16 cellular contexts compared by ENCODE assay signal in genomic region chr2:101480764-101481163, GRCh38. TPM values are rescaled to one million over a fixed set of nuclear protein-coding genes. Genes with fewer than 3 reads are reported as not detected.
A peak's percentile ranks its signal among the peaks of the same experiment; 100 is the strongest.
DNase-seq lines count a peak whose midpoint lies in the region; ATAC-seq and TF ChIP-seq lines count a peak whose summit lies in the region.
"Had no signal": no experiment of that assay in that cellular context is flagged by ENCODE, and none has a peak within 500 bp of the region (broad histone marks: within the 10 kb centered on the region; RNA-seq: fewer than 3 reads in every experiment).

No MANE protein-coding gene starts in this region.

- no peaks in the 10 kb centered on the region for H3K36me3 ChIP-seq in mesenchymal stem cell (ENCODE audit: control insufficient read depth in 1 of 2, insufficient read depth in 2 of 2, low read depth in 1 of 2, low read length in 2 of 2)
- no peaks in the 10 kb centered on the region for H3K36me3 ChIP-seq in adrenal gland (replicated peaks in 1 of 2)

- H3K27ac ChIP-seq in mesenchymal stem cell (ENCODE audit: low read length, poor library complexity, severe bottlenecking) (no peak overlapping the region), adrenal gland (no peak overlapping the region)

- peak overlapping the region in 1 of 2 experiments; percentile 26 for H3K23ac ChIP-seq in mesenchymal stem cell (ENCODE audit: low read length in 2 of 2)

- 88% methylated on average over 8 of the region's 8 CpGs for WGBS in mesenchymal stem cell
- WGBS in adrenal gland, 4 donors = 82 to 86% (median 82%) methylated on average over 3 to 8 of the region's 8 CpGs; no CpG with 5 or more reads in 1 of the 4 donors

- no peak overlapping the region for H3K9ac ChIP-seq in mesenchymal stem cell (ENCODE audit: low read length)

- no peak for DNase-seq in stimulated activated naive CD8-positive, alpha-beta T cell treated with anti-CD3 and anti-CD28 coated beads, Interleukin-15, amount 100 ng/mL, for 72 hours
- DNase-seq in stimulated activated naive CD8-positive, alpha-beta T cell treated with anti-CD3 and anti-CD28 coated beads, Interleukin-15, Interleukin-2, amounts not matched to agents 100 U/mL and 50 U/mL, for 24 hours = no peak
- peak; percentile 14 for DNase-seq in RPMI7951 (ENCODE audit: low read depth)
- no peak for DNase-seq in mesenchymal stem cell
- no peak for DNase-seq in NCI-H774 (lab: John Stamatoyannopoulos, UW)
- DNase-seq in adrenal gland = no peak
- no peak for DNase-seq in osteocyte (ENCODE audit: extremely low spot score, unreplicated experiment)
- DNase-seq: 8988T; ACHN; Caco-2; CD8-positive, alpha-beta memory T cell; GF-D8 had no signal

- H3K4me2 ChIP-seq in mesenchymal stem cell (ENCODE audit: low read length, poor library complexity, severe bottlenecking) = no peak overlapping the region

- H3K4me3 ChIP-seq in mesenchymal stem cell (ENCODE audit: insufficient read depth in 1 of 2, low read depth in 1 of 2, low read length in 2 of 2) (no peak overlapping the region), adrenal gland (no peak overlapping the region)

- H3K36me3 Mint-ChIP-seq in osteocyte (ENCODE audit: unreplicated experiment) = no peaks in the 10 kb centered on the region
- H3K36me3 Mint-ChIP-seq: CD8-positive, alpha-beta memory T cell had no signal

- H3K9me3 ChIP-seq in mesenchymal stem cell (ENCODE audit: control insufficient read depth, low read length) = no peaks in the 10 kb centered on the region
- H3K9me3 ChIP-seq in adrenal gland (replicated peaks in 1 of 3) = no peaks in the 10 kb centered on the region
- H3K9me3 ChIP-seq: Caco-2 had no signal

- H3K27me3 ChIP-seq in mesenchymal stem cell (ENCODE audit: control insufficient read depth in 1 of 2, insufficient read depth in 1 of 2, low read length in 2 of 2) (peaks cover 0 to 5% of the 10 kb centered on the region in 2 experiments), adrenal gland (peaks cover 8% of the 10 kb centered on the region)

- H2BK5ac ChIP-seq in mesenchymal stem cell (ENCODE audit: low read depth, low read length, poor library complexity, severe bottlenecking) = no peak overlapping the region

- no peak for TF ChIP-seq CTCF in adrenal gland (IDR thresholded peaks at IDR 0.05)
- no peak for TF ChIP-seq CTCF in osteocyte (IDR thresholded peaks at IDR 0.05)

- no peak overlapping the region for H2AFZ ChIP-seq in mesenchymal stem cell (ENCODE audit: low read depth, low read length)

- no peak overlapping the region for H4K8ac ChIP-seq in mesenchymal stem cell (ENCODE audit: low read length)

- no peaks in the 10 kb centered on the region for H3K9me3 Mint-ChIP-seq in stimulated activated naive CD8-positive, alpha-beta T cell treated with anti-CD3 and anti-CD28 coated beads, Interleukin-15, amount 100 ng/mL, for 72 hours
- H3K9me3 Mint-ChIP-seq in osteocyte (ENCODE audit: unreplicated experiment) = no peaks in the 10 kb centered on the region
- H3K9me3 Mint-ChIP-seq: CD8-positive, alpha-beta memory T cell had no signal

- H4K91ac ChIP-seq in mesenchymal stem cell (ENCODE audit: low read length) = peak overlapping the region; percentile 55

- H2AK5ac ChIP-seq in mesenchymal stem cell (ENCODE audit: low read length, severe bottlenecking) = no peak overlapping the region

- H3K27me3 Mint-ChIP-seq in stimulated activated naive CD8-positive, alpha-beta T cell treated with anti-CD3 and anti-CD28 coated beads, Interleukin-15, amount 100 ng/mL, for 72 hours = peaks cover 19% of the 10 kb centered on the region
- peaks cover 21% of the 10 kb centered on the region for H3K27me3 Mint-ChIP-seq in osteocyte (ENCODE audit: unreplicated experiment)

- H3K14ac ChIP-seq in mesenchymal stem cell (ENCODE audit: low read length in 2 of 2) = peak overlapping the region in 1 of 2 experiments; percentile 83

- H2BK12ac ChIP-seq in mesenchymal stem cell (ENCODE audit: low read length in 2 of 2) = peak overlapping the region in 1 of 2 experiments; percentile 23

- H3K4me1 ChIP-seq in mesenchymal stem cell (ENCODE audit: control insufficient read depth, insufficient read depth, low read depth, low read length) (no peaks in the 10 kb centered on the region), adrenal gland (replicated peaks in 1 of 2) (no peaks in the 10 kb centered on the region)

- no peak overlapping the region for H2BK15ac ChIP-seq in mesenchymal stem cell (ENCODE audit: low read depth, poor library complexity, severe bottlenecking)

- intact Hi-C loops in adrenal gland (cut with DNase I) = no loop called here

- no peak overlapping the region for H2BK120ac ChIP-seq in mesenchymal stem cell (ENCODE audit: low read depth, low read length)

- H3K27ac Mint-ChIP-seq in stimulated activated naive CD8-positive, alpha-beta T cell treated with anti-CD3 and anti-CD28 coated beads, Interleukin-15, amount 100 ng/mL, for 72 hours = no peak overlapping the region
- H3K27ac Mint-ChIP-seq in osteocyte (ENCODE audit: unreplicated experiment) = no peak overlapping the region
- H3K27ac Mint-ChIP-seq: CD14-positive monocyte; CD8-positive, alpha-beta memory T cell had no signal

- peak; percentile 33 for ATAC-seq in stimulated activated naive CD8-positive, alpha-beta T cell treated with anti-CD3 and anti-CD28 coated beads, Interleukin-15, amount 100 ng/mL, for 72 hours
- ATAC-seq in stimulated activated naive CD8-positive, alpha-beta T cell treated with anti-CD3 and anti-CD28 coated beads, Interleukin-15, Interleukin-2, amounts not matched to agents 100 U/mL and 50 U/mL, for 24 hours = no peak
- ATAC-seq in GM18520 (IDR thresholded peaks at IDR 0.05; ENCODE audit: unreplicated experiment) = no peak
- ATAC-seq: HCT116 had no signal

- H3K4me3 Mint-ChIP-seq in stimulated activated naive CD8-positive, alpha-beta T cell treated with anti-CD3 and anti-CD28 coated beads, Interleukin-15, amount 100 ng/mL, for 72 hours = no peak overlapping the region
- H3K4me3 Mint-ChIP-seq in osteocyte (ENCODE audit: unreplicated experiment) = no peak overlapping the region
- H3K4me3 Mint-ChIP-seq: CD8-positive, alpha-beta memory T cell had no signal

- no peak overlapping the region for H3K18ac ChIP-seq in mesenchymal stem cell (ENCODE audit: low read depth in 1 of 2, low read length in 2 of 2)

- H3K79me1 ChIP-seq in mesenchymal stem cell (replicated peaks; ENCODE audit: low read length, poor library complexity, severe bottlenecking) = no peaks in the 10 kb centered on the region

- peaks cover 23% of the 10 kb centered on the region for H3K4me1 Mint-ChIP-seq in stimulated activated naive CD8-positive, alpha-beta T cell treated with anti-CD3 and anti-CD28 coated beads, Interleukin-15, amount 100 ng/mL, for 72 hours
- H3K4me1 Mint-ChIP-seq in osteocyte (ENCODE audit: unreplicated experiment) = peaks cover 6% of the 10 kb centered on the region

- no peak overlapping the region for H3K4ac ChIP-seq in mesenchymal stem cell (ENCODE audit: low read depth in 1 of 2, low read length in 2 of 2)

- TF ChIP-seq POLR2A in adrenal gland (IDR thresholded peaks at IDR 0.05) = no peak

RNA-seq across cellular contexts. Expression of gene RFX8, which starts 5.9 kb away (rescaled TPM):
- total RNA-seq in RPMI7951 (2014; rRNA removed; shearing (Covaris generic)) = 9.3 and 10.8 TPM in 2 replicates
- polyA plus RNA-seq in mesenchymal stem cell (2013, experiment 1 of 2) = 0.55 TPM
- 0.66 TPM for polyA plus RNA-seq in mesenchymal stem cell (2013, experiment 2 of 2)
- total RNA-seq in adrenal gland (10 to 100 TPM in 1 of 8 donors, under 1 TPM in 3, not detected in 4; 0.14 to 21.8 (median 0.69) TPM), osteocyte (not detected in 2 replicates)
- polyA plus RNA-seq in adrenal gland = 1 to 10 TPM in 1 of 3 donors, under 1 TPM in 2; 0.31 to 1.1 (median 0.71) TPM
- total RNA-seq: Caco-2; CD8-positive, alpha-beta memory T cell; HT-29 had no signal
- polyA plus RNA-seq: CD14-positive monocyte; CD8-positive, alpha-beta memory T cell had no signal
